Comparison of ENCODE assay signal across 2 cellular contexts in the genomic region with DNA sequence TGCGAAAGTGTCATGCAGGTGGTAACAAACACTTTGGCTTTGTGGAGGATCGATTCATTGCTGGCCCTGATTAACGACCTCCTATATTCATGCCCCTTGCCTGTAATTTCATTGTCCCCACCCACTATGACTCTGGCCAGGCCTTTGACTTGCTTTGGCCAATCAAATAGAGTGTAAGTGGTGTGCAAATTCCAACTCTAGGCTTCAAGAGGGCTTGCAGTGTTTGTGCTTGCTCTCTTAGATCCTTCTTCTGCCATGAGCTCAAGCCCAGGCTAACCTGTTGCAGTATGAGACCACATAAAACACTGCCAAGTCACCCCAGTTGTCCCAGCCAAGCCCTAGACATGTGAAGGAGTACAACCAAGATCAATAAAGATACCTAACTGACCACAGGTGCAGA.
TF ChIP-seq lines count a peak whose summit lies in the region.

No MANE protein-coding gene starts in this region.

TF ChIP-seq in GM23338, 12 proteins besides CTCF, POLR2A, EP300 and RAD21 (continued from another document and continues in another):
- TF ChIP-seq, protein P1, sequence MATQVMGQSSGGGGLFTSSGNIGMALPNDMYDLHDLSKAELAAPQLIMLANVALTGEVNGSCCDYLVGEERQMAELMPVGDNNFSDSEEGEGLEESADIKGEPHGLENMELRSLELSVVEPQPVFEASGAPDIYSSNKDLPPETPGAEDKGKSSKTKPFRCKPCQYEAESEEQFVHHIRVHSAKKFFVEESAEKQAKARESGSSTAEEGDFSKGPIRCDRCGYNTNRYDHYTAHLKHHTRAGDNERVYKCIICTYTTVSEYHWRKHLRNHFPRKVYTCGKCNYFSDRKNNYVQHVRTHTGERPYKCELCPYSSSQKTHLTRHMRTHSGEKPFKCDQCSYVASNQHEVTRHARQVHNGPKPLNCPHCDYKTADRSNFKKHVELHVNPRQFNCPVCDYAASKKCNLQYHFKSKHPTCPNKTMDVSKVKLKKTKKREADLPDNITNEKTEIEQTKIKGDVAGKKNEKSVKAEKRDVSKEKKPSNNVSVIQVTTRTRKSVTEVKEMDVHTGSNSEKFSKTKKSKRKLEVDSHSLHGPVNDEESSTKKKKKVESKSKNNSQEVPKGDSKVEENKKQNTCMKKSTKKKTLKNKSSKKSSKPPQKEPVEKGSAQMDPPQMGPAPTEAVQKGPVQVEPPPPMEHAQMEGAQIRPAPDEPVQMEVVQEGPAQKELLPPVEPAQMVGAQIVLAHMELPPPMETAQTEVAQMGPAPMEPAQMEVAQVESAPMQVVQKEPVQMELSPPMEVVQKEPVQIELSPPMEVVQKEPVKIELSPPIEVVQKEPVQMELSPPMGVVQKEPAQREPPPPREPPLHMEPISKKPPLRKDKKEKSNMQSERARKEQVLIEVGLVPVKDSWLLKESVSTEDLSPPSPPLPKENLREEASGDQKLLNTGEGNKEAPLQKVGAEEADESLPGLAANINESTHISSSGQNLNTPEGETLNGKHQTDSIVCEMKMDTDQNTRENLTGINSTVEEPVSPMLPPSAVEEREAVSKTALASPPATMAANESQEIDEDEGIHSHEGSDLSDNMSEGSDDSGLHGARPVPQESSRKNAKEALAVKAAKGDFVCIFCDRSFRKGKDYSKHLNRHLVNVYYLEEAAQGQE (IDR thresholded peaks at IDR 0.05; ENCODE audit: unreplicated experiment): no peak
- no peak for TF ChIP-seq ZNF331 (CRISPR knock-in tag; IDR thresholded peaks at IDR 0.05; ENCODE audit: low read depth)
- TF ChIP-seq, protein P2, sequence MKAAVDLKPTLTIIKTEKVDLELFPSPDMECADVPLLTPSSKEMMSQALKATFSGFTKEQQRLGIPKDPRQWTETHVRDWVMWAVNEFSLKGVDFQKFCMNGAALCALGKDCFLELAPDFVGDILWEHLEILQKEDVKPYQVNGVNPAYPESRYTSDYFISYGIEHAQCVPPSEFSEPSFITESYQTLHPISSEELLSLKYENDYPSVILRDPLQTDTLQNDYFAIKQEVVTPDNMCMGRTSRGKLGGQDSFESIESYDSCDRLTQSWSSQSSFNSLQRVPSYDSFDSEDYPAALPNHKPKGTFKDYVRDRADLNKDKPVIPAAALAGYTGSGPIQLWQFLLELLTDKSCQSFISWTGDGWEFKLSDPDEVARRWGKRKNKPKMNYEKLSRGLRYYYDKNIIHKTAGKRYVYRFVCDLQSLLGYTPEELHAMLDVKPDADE (IDR thresholded peaks at IDR 0.05): no peak
- TF ChIP-seq NANOG (IDR thresholded peaks at IDR 0.05; ENCODE audit: borderline replicate concordance): no peak
- TF ChIP-seq EZH2phosphoT487 (IDR thresholded peaks at IDR 0.05; ENCODE audit: unreplicated experiment): no peak
- TF ChIP-seq POLR2AphosphoS5 (IDR thresholded peaks at IDR 0.05; ENCODE audit: low read depth): no peak
- no peak for TF ChIP-seq STAT1 (IDR thresholded peaks at IDR 0.05; ENCODE audit: unreplicated experiment)
- TF ChIP-seq ZNF462 (CRISPR knock-in tag; IDR thresholded peaks at IDR 0.05): no peak
- TF ChIP-seq EZH2 (IDR thresholded peaks at IDR 0.05; ENCODE audit: low read depth, unreplicated experiment): no peak
- TF ChIP-seq JUNB (IDR thresholded peaks at IDR 0.05; ENCODE audit: unreplicated experiment): no peak

TF ChIP-seq in IMR-90, 13 proteins besides CTCF, POLR2A, EP300 and RAD21 (continued from another document):
- no peak for TF ChIP-seq FOS (IDR thresholded peaks at IDR 0.05; ENCODE audit: low read depth, low read length)
- TF ChIP-seq NFE2L2 (IDR thresholded peaks at IDR 0.05; ENCODE audit: low read depth, low read length): no peak
- no peak for TF ChIP-seq MAZ (IDR thresholded peaks at IDR 0.05; ENCODE audit: borderline replicate concordance, low read depth, low read length)
